ENCODE assay signal across 24 cellular contexts in genomic region chr10:69651362-69651761, GRCh38. TPM values are rescaled to one million over a fixed set of nuclear protein-coding genes. Genes with fewer than 3 reads are reported as not detected.
DNase-seq lines count a peak whose midpoint lies in the region; ATAC-seq, FAIRE-seq and TF ChIP-seq lines count a peak whose summit lies in the region.
"Had no signal": no experiment of that assay in that cellular context is flagged by ENCODE, and none has a peak within 500 bp of the region (broad histone marks: within the 10 kb centered on the region; RNA-seq: fewer than 3 reads in every experiment).

No MANE protein-coding gene starts in this region.

- no peak for DNase-seq in activated naive CD4-positive, alpha-beta T cell treated with anti-CD3 and anti-CD28 coated beads, Interleukin-2, amount 10 ng/mL, durations not matched to agents 7 days and 5 days
- DNase-seq in activated naive CD4-positive, alpha-beta T cell treated with anti-CD3 and anti-CD28 coated beads for 36 hours, result no peak
- no peak for DNase-seq in T-helper 17 cell
- no peak for DNase-seq in endothelial cell (ENCODE audit: low spot score)
- DNase-seq in retina, result peak; percentile 25
- DNase-seq in GM10266 (ENCODE audit: extremely low spot score), result no peak
- DNase-seq in D721Med (ENCODE audit: insufficient read length, low spot score), result no peak
- DNase-seq: BE2C; Caco-2; CD4-positive, alpha-beta T cell; DMS153; GOT3; HCEC 1CT; MV-4-11; NCI-H1105 treated with DMSO at 0.1 percent for 48 hours; NCI-H2081; NCI-H2171 treated with DMSO at 0.1 percent for 48 hours; NCI-H526; Peyer's patch had no signal

- no peaks in the 10 kb centered on the region for H3K9me3 ChIP-seq in T-helper 17 cell (ENCODE audit: control insufficient read depth, low read length, poor library complexity, severe bottlenecking)
- H3K9me3 ChIP-seq: BE2C, Peyer's patch had no signal

- TF ChIP-seq CTCF in endothelial cell (IDR thresholded peaks at IDR 0.05; ENCODE audit: unreplicated experiment) (no peak), GM10266 (IDR thresholded peaks at IDR 0.05; ENCODE audit: control insufficient read depth, insufficient read depth, low read depth, missing control alignments) (no peak), D721Med (IDR thresholded peaks at IDR 0.05; ENCODE audit: insufficient read depth, missing control alignments) (no peak)

- FAIRE-seq in D721Med (lab: Jason Lieb, UNC), result no peak
- FAIRE-seq: GM12892, GM18507 had no signal

- peak overlapping the region; percentile 70 for H3K27ac Mint-ChIP-seq in activated naive CD4-positive, alpha-beta T cell treated with anti-CD3 and anti-CD28 coated beads, Interleukin-2, amount 10 ng/mL, durations not matched to agents 7 days and 5 days
- H3K27ac Mint-ChIP-seq in activated naive CD4-positive, alpha-beta T cell treated with anti-CD3 and anti-CD28 coated beads for 36 hours, result no peak overlapping the region
- H3K27ac Mint-ChIP-seq in T-helper 17 cell (peak overlapping the region; percentile 66), endothelial cell (ENCODE audit: unreplicated experiment) (peak overlapping the region; percentile 70)
- H3K27ac Mint-ChIP-seq: CD4-positive, alpha-beta T cell had no signal

- peaks cover 5% of the 10 kb centered on the region for H3K9me3 Mint-ChIP-seq in activated naive CD4-positive, alpha-beta T cell treated with anti-CD3 and anti-CD28 coated beads, Interleukin-2, amount 10 ng/mL, durations not matched to agents 7 days and 5 days
- H3K9me3 Mint-ChIP-seq in activated naive CD4-positive, alpha-beta T cell treated with anti-CD3 and anti-CD28 coated beads for 36 hours, result peaks cover 1% of the 10 kb centered on the region
- no peaks in the 10 kb centered on the region for H3K9me3 Mint-ChIP-seq in endothelial cell (ENCODE audit: unreplicated experiment)
- H3K9me3 Mint-ChIP-seq: CD4-positive, alpha-beta T cell had no signal

- H3K27me3 Mint-ChIP-seq in activated naive CD4-positive, alpha-beta T cell treated with anti-CD3 and anti-CD28 coated beads, Interleukin-2, amount 10 ng/mL, durations not matched to agents 7 days and 5 days, result peaks cover 45% of the 10 kb centered on the region
- no peaks in the 10 kb centered on the region for H3K27me3 Mint-ChIP-seq in activated naive CD4-positive, alpha-beta T cell treated with anti-CD3 and anti-CD28 coated beads for 36 hours (ENCODE audit: low read depth)
- H3K27me3 Mint-ChIP-seq in T-helper 17 cell (peaks cover 9% of the 10 kb centered on the region), endothelial cell (ENCODE audit: unreplicated experiment) (peaks cover 17% of the 10 kb centered on the region)
- H3K27me3 Mint-ChIP-seq: CD4-positive, alpha-beta T cell had no signal

- H3K36me3 Mint-ChIP-seq in activated naive CD4-positive, alpha-beta T cell treated with anti-CD3 and anti-CD28 coated beads, Interleukin-2, amount 10 ng/mL, durations not matched to agents 7 days and 5 days, result peaks cover 2% of the 10 kb centered on the region
- H3K36me3 Mint-ChIP-seq in activated naive CD4-positive, alpha-beta T cell treated with anti-CD3 and anti-CD28 coated beads for 36 hours (ENCODE audit: low read depth), result no peaks in the 10 kb centered on the region
- H3K36me3 Mint-ChIP-seq in T-helper 17 cell (ENCODE audit: low read depth) (no peaks in the 10 kb centered on the region), endothelial cell (ENCODE audit: low read depth, unreplicated experiment) (peaks cover 5% of the 10 kb centered on the region)
- H3K36me3 Mint-ChIP-seq: IgD-negative memory B cell had no signal

- no peak overlapping the region for H3K4me3 Mint-ChIP-seq in activated naive CD4-positive, alpha-beta T cell treated with anti-CD3 and anti-CD28 coated beads, Interleukin-2, amount 10 ng/mL, durations not matched to agents 7 days and 5 days
- H3K4me3 Mint-ChIP-seq in activated naive CD4-positive, alpha-beta T cell treated with anti-CD3 and anti-CD28 coated beads for 36 hours, result no peak overlapping the region
- H3K4me3 Mint-ChIP-seq in T-helper 17 cell (peak overlapping the region; percentile 5), endothelial cell (ENCODE audit: unreplicated experiment) (peak overlapping the region; percentile 74)
- H3K4me3 Mint-ChIP-seq: CD4-positive, alpha-beta T cell had no signal

- intact Hi-C loops in activated naive CD4-positive, alpha-beta T cell treated with anti-CD3 and anti-CD28 coated beads for 36 hours (cut with micrococcal nuclease), result no loop called here

- ATAC-seq in T-helper 17 cell, result no peak
- no peak for ATAC-seq in GM19395 (IDR thresholded peaks at IDR 0.05; ENCODE audit: unreplicated experiment)

- H3K4me1 Mint-ChIP-seq in activated naive CD4-positive, alpha-beta T cell treated with anti-CD3 and anti-CD28 coated beads, Interleukin-2, amount 10 ng/mL, durations not matched to agents 7 days and 5 days, result peaks cover 24% of the 10 kb centered on the region
- peaks cover 11% of the 10 kb centered on the region for H3K4me1 Mint-ChIP-seq in activated naive CD4-positive, alpha-beta T cell treated with anti-CD3 and anti-CD28 coated beads for 36 hours (ENCODE audit: low read depth)
- H3K4me1 Mint-ChIP-seq in T-helper 17 cell (peaks cover 19% of the 10 kb centered on the region), endothelial cell (ENCODE audit: unreplicated experiment) (peaks cover 18% of the 10 kb centered on the region)
- H3K4me1 Mint-ChIP-seq: IgD-negative memory B cell had no signal

- CTCF ChIA-PET in activated naive CD4-positive, alpha-beta T cell treated with anti-CD3 and anti-CD28 coated beads, Interleukin-2, amount 10 ng/mL, durations not matched to agents 7 days and 5 days (lab: Charles Lee), result interaction anchor here (0.9 to 1.0 kb wide), 3 partner anchors 9 to 136 kb away, joined by 3 to 4 read pairs (median 3); no protein-coding TSS in a partner anchor
- CTCF ChIA-PET in activated naive CD4-positive, alpha-beta T cell treated with anti-CD3 and anti-CD28 coated beads for 36 hours (lab: Charles Lee), result interaction anchor here (1.4 to 2.3 kb wide), 2 partner anchors 22 to 136 kb away, joined by 5 to 8 read pairs; no protein-coding TSS in a partner anchor

RNA-seq across cellular contexts. Expression of gene FAM241B, which starts 21.3 kb away (rescaled TPM):
- total RNA-seq in activated naive CD4-positive, alpha-beta T cell treated with anti-CD3 and anti-CD28 coated beads for 36 hours, result 10 to 100 TPM; 11.1 to 12.3 TPM
- total RNA-seq in T-helper 17 cell (1 to 10 TPM; 8.1 TPM), endothelial cell (ENCODE audit: unreplicated experiment) (7.1 TPM)
- total RNA-seq: OCI-LY7 had no signal

Comparison
In these comparisons a context has a peak if more than half of its experiments do, and no peak if none do; other contexts are left out.
1. H3K4me3 Mint-ChIP-seq: peak in T-helper 17 cell (single experiment) and endothelial cell (single experiment); none in activated naive CD4-positive, alpha-beta T cell treated with anti-CD3 and anti-CD28 coated beads, Interleukin-2, amount 10 ng/mL, durations not matched to agents 7 days and 5 days (single experiment) and activated naive CD4-positive, alpha-beta T cell treated with anti-CD3 and anti-CD28 coated beads for 36 hours (single experiment).